In the genomic region with DNA sequence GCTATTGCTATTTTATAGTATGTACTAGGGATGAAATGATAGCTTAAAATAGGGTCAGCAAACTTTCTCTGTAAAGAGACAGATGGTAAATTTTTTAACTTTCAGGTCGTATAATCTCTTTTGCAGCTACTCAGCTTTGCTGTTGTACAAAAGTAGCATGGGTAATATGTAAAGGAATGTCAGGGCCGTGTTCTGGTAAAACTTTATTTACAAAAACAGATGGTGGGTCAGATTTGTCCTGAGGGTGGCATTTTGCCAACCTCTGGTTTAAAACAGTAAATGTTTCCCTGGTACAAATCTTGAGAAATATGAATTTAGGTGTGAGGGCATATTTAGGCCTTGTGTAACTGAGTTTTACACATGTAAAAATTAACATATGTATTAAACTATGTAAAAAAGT, we compare ENCODE assay signal across 21 cellular contexts.
"Had no signal": no experiment of that assay in that cellular context is flagged by ENCODE, and none has a peak within 500 bp of the region (broad histone marks: within the 10 kb centered on the region; RNA-seq: fewer than 3 reads in every experiment).

No MANE protein-coding gene starts in this region.

- ATAC-seq: gastrocnemius medialis; left lobe of liver; natural killer cell; psoas muscle; right cardiac atrium; stimulated activated naive B cell treated with anti-CD40 and anti-IgM and Interleukin-4, amounts not matched to agents 10 μg/mL and 1 μg/mL and 100 μg/mL, for 72 hours had no signal

- H3K27me3 ChIP-seq: dorsolateral prefrontal cortex, gastrocnemius medialis, ovary, spleen, suprapubic skin, vagina had no signal

- H3K4me3 ChIP-seq: dorsolateral prefrontal cortex, gastrocnemius medialis, lung, ovary, psoas muscle, skin epidermis, spleen, suprapubic skin, vagina had no signal

- DNase-seq: dorsolateral prefrontal cortex; effector CD4-positive, alpha-beta T cell; foreskin fibroblast; gastrocnemius medialis; head of caudate nucleus; kidney; natural killer cell; occipital lobe; ovary; posterior cingulate gyrus; psoas muscle; right cardiac atrium; spleen; stimulated activated CD4-positive, alpha-beta T cell treated with anti-CD3 and anti-CD28 coated beads, Interleukin-4, amount 100 ng/mL, for 4 hours; stimulated activated naive B cell treated with anti-CD40 and anti-IgM and Interleukin-4, amounts not matched to agents 10 μg/mL and 1 μg/mL and 100 μg/mL, for 72 hours; trophoblast cell had no signal

- H3K9me3 ChIP-seq: gastrocnemius medialis, ovary, psoas muscle, spleen, suprapubic skin, vagina had no signal

- H3K36me3 ChIP-seq: ovary had no signal

- H3K4me1 ChIP-seq: gastrocnemius medialis, psoas muscle, spleen, suprapubic skin, vagina had no signal

- H3K27ac ChIP-seq: dorsolateral prefrontal cortex, gastrocnemius medialis, ovary, psoas muscle, skin epidermis, spleen, suprapubic skin, vagina had no signal
